ENCODE assay signal across 1 cellular context in the genomic region with DNA sequence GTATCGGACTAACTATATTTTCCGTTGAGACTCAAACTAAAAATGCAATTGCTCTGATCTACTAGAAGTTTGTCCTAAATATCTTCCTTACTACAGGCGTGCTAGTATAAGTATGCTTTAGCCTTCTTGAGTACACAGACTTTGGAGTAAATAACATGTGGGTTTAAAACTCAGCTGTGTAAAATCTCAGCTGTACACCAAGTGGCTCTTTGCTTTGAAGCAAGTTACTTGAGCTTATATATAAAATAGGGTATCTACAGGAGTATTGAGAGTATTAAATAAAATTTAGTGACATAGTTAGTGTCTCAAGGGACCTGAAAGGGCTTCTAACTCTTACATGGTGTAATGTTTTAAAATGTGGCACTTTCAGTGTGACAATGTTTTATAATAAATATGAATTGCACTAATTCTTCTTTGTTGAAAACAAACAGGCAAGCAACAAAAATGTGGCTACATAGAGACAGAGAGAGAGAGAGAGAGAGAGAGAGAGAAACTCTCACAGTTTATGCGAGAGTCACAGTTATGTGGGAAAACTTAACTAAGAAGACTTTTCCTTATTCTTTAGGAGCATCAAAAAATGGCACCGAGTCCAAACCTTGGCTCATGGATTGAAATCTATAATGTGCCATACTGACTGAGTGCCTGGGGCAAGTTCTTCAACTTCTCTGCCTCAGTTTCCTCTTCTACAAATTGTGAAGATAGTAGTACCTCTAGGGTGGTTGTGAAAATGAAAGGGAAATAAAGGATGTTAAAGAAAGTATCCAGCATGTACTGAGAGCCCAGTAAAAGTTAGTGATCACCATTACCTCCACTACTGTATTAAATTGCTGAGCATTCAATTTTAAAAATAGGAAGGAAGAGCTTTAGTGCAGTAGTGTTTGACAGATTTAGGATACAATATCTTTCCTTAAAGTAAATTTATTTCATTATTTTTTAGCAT.
TF ChIP-seq lines count a peak whose summit lies in the region.

No MANE protein-coding gene starts in this region.

TF ChIP-seq in HEK293, 187 proteins besides CTCF, POLR2A, EP300 and RAD21:
- TF ChIP-seq ZBTB1 (tag by site-specific recombination; IDR thresholded peaks at IDR 0.05) (no peak), ZNF596 (tag by site-specific recombination; IDR thresholded peaks at IDR 0.05) (peak; percentile 59; the same call in 1 of the 2 replicates)
